Comparison of ENCODE assay signal across 1 cellular context in the genomic region with DNA sequence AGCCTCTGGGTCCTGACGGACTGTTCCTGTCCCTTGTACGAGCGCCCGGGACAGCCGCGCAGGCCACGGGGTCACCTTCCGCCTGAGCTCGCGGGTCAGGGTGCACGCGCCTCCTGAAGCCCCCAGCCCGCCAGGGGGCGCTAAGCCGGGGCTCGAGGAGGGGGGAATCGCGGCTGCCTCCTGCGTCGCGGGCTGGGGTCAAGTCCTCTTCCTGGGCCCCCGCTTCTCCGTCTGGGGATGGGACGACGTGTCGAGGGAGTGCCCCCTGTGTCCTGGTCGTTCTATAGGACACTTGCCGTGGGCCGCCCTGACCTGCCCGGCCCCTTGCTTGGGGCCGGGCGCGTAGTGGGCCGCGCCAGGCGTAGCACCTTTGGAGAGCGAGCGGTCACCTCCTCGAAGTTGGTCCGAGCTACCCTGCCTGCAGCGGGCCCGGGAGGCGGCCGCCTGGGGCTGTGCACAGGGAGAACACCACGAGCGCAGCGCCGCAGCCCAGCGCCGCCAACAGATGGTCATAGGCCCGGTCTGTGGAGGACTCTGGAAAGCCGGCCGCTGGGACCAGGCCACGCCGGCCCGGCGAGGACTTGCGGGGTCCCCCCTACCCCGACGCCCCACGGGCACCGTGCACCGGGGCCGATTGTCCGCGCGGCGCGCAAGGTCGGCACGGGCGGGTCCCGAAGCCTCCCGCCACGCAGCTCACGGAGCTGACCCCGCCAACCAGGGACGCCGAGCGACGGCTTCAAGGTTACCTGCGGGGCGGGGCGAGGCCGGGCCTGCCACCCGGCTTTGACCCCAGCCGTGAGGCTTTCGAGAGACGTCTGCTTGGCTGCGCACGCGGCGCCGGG.
TF ChIP-seq lines count a peak whose summit lies in the region.

No MANE protein-coding gene starts in this region.

TF ChIP-seq in WTC11, 78 proteins besides CTCF, POLR2A, EP300 and RAD21 (continued from another document):
- TF ChIP-seq, protein P1, sequence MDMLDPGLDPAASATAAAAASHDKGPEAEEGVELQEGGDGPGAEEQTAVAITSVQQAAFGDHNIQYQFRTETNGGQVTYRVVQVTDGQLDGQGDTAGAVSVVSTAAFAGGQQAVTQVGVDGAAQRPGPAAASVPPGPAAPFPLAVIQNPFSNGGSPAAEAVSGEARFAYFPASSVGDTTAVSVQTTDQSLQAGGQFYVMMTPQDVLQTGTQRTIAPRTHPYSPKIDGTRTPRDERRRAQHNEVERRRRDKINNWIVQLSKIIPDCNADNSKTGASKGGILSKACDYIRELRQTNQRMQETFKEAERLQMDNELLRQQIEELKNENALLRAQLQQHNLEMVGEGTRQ (CRISPR knock-in tag; IDR thresholded peaks at IDR 0.05), result peak; percentile 31; the same call in 1 of the 2 replicates
- TF ChIP-seq ETV6 (CRISPR knock-in tag; IDR thresholded peaks at IDR 0.05) (peak; percentile 63; the same call in 1 of the 2 replicates), ZNF219 (CRISPR knock-in tag; IDR thresholded peaks at IDR 0.05; ENCODE audit: borderline replicate concordance) (no peak)
- TF ChIP-seq, protein P2, sequence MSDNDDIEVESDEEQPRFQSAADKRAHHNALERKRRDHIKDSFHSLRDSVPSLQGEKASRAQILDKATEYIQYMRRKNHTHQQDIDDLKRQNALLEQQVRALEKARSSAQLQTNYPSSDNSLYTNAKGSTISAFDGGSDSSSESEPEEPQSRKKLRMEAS (CRISPR knock-in tag; IDR thresholded peaks at IDR 0.05), result peak; percentile 82
TF ChIP-seq in WTC11: peak in this region for 11.
